ENCODE assay signal across 15 cellular contexts in the genomic region with DNA sequence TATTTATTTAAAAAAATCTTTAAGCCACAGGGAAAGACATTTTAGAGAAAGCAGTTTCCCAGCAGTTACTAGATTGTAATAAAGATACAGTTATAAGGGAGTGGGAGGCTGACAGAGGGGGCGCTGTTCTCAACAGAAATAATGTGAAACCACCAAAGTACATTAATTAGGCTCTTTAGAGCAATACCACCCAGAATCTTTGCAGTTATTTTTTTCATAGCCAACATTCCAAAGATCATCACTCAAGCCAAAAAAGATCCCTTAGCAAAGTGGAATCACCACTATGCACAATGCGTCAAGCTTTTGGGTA.
A peak's percentile ranks its signal among the peaks of the same experiment; 100 is the strongest.
DNase-seq lines count a peak whose midpoint lies in the region; FAIRE-seq and TF ChIP-seq lines count a peak whose summit lies in the region.
"Had no signal": no experiment of that assay in that cellular context is flagged by ENCODE, and none has a peak within 500 bp of the region (broad histone marks: within the 10 kb centered on the region; RNA-seq: fewer than 3 reads in every experiment).

No MANE protein-coding gene starts in this region.

- H3K9me3 Mint-ChIP-seq in endothelial cell (ENCODE audit: unreplicated experiment): no peaks in the 10 kb centered on the region

- DNase-seq in H4 (ENCODE audit: low spot score) (peak; percentile 19), endothelial cell (ENCODE audit: low spot score) (peak; percentile 30), KBM-7 (no peak), GM12892 (ENCODE audit: insufficient read length) (no peak), NCI-H2107 treated with DMSO at 0.1 percent for 48 hours (lab: John Stamatoyannopoulos, UW; ENCODE audit: unreplicated experiment) (no peak)
- DNase-seq: activated CD4-positive, alpha-beta T cell treated with anti-CD3 and anti-CD28 coated beads, Interleukin-2, amount 50 U/mL, for 48 hours; CD4-positive, alpha-beta memory T cell; cortex of kidney; NCI-H1048; stimulated activated naive CD4-positive, alpha-beta T cell had no signal

- no peak overlapping the region for H3K4me3 Mint-ChIP-seq in endothelial cell (ENCODE audit: unreplicated experiment)
- H3K4me3 Mint-ChIP-seq: CD4-positive, alpha-beta memory T cell; memory B cell had no signal

- no peaks in the 10 kb centered on the region for H4K20me1 ChIP-seq in OCI-LY3 (ENCODE audit: insufficient read depth, low read length)

- H3K36me3 ChIP-seq in OCI-LY3 (replicated peaks; ENCODE audit: low read depth, low read length): no peaks in the 10 kb centered on the region
- no peaks in the 10 kb centered on the region for H3K36me3 ChIP-seq in stomach smooth muscle (ENCODE audit: control insufficient read depth in 2 of 2, insufficient read depth in 2 of 2, low read length in 2 of 2)
- H3K36me3 ChIP-seq: ascending aorta, neutrophil had no signal

- H3K4me1 Mint-ChIP-seq in endothelial cell (ENCODE audit: unreplicated experiment): no peaks in the 10 kb centered on the region
- H3K4me1 Mint-ChIP-seq: CD4-positive, alpha-beta memory T cell; memory B cell had no signal

- no peak for TF ChIP-seq POLR2A in GM12892 (IDR thresholded peaks at IDR 0.05; ENCODE audit: low read depth, low read length)

- H3K79me2 ChIP-seq in OCI-LY3 (ENCODE audit: low read length): no peaks in the 10 kb centered on the region

- peak; percentile 52 for TF ChIP-seq CTCF in OCI-LY3 (IDR thresholded peaks at IDR 0.05; ENCODE audit: low read depth, low read length)
- TF ChIP-seq CTCF in endothelial cell (IDR thresholded peaks at IDR 0.05; ENCODE audit: unreplicated experiment): peak; percentile 65

- H3K4me2 ChIP-seq in OCI-LY3 (ENCODE audit: low read length): peak overlapping the region; percentile 50

- peak overlapping the region; percentile 64 for H3K4me3 ChIP-seq in OCI-LY3 (ENCODE audit: low read length)
- peak overlapping the region; percentile 33 to 47 for H3K4me3 ChIP-seq in stomach smooth muscle (ENCODE audit: low read length in 2 of 2)
- H3K4me3 ChIP-seq: ascending aorta had no signal

- H3K4me1 ChIP-seq in OCI-LY3 (ENCODE audit: low read length) (no peaks in the 10 kb centered on the region), stomach smooth muscle (ENCODE audit: control insufficient read depth, insufficient read depth, low read length) (no peaks in the 10 kb centered on the region)
- H3K4me1 ChIP-seq: ascending aorta had no signal

- H3K27me3 ChIP-seq in OCI-LY3 (ENCODE audit: low read depth, low read length): no peaks in the 10 kb centered on the region
- H3K27me3 ChIP-seq in stomach smooth muscle (ENCODE audit: control insufficient read depth in 1 of 2, insufficient read depth in 2 of 2, low read length in 2 of 2): no peaks in the 10 kb centered on the region
- H3K27me3 ChIP-seq: ascending aorta, neutrophil had no signal

- H3K9me3 ChIP-seq in OCI-LY3 (ENCODE audit: insufficient read depth, low read length) (peaks cover 6% of the 10 kb centered on the region; the same call in 1 of the 2 replicates), stomach smooth muscle (ENCODE audit: control insufficient read depth in 2 of 2, low read length in 2 of 2) (peaks cover 0 to 5% of the 10 kb centered on the region in 2 donors)
- H3K9me3 ChIP-seq: neutrophil had no signal

- H3K27ac Mint-ChIP-seq in endothelial cell (ENCODE audit: unreplicated experiment): no peak overlapping the region
- H3K27ac Mint-ChIP-seq: CD4-positive, alpha-beta memory T cell; memory B cell had no signal

- peak overlapping the region; percentile 73 for H2AFZ ChIP-seq in OCI-LY3 (ENCODE audit: low read depth, low read length)

- H3K9ac ChIP-seq in OCI-LY3 (ENCODE audit: low read length) (no peak overlapping the region), stomach smooth muscle (ENCODE audit: low read length in 2 of 2) (no peak overlapping the region)

- peaks cover 2% of the 10 kb centered on the region for H3K27me3 Mint-ChIP-seq in endothelial cell (ENCODE audit: unreplicated experiment)
- H3K27me3 Mint-ChIP-seq: CD4-positive, alpha-beta memory T cell; memory B cell had no signal

- H3K36me3 Mint-ChIP-seq in endothelial cell (ENCODE audit: low read depth, unreplicated experiment): no peaks in the 10 kb centered on the region
- H3K36me3 Mint-ChIP-seq: CD4-positive, alpha-beta memory T cell; memory B cell had no signal

- H3K27ac ChIP-seq in OCI-LY3 (ENCODE audit: low read length) (no peak overlapping the region), stomach smooth muscle (ENCODE audit: low read length) (no peak overlapping the region)
- H3K27ac ChIP-seq: ascending aorta, neutrophil had no signal

- no peak for FAIRE-seq in GM12892 (lab: Jason Lieb, UNC)

- in situ Hi-C loops in KBM-7 (cut with MboI; ENCODE audit: low pct_unique_long_range_greater_than_20kb, low sequenced_read_pairs): no loop called here

Comparison
In these comparisons a context has a peak if more than half of its experiments do, and no peak if none do; other contexts are left out.
1. DNase-seq: peak in H4 (single experiment) and endothelial cell (single experiment); none in KBM-7 (single experiment), GM12892 (single experiment) and NCI-H2107 treated with DMSO at 0.1 percent for 48 hours (single experiment).